In the genomic region with DNA sequence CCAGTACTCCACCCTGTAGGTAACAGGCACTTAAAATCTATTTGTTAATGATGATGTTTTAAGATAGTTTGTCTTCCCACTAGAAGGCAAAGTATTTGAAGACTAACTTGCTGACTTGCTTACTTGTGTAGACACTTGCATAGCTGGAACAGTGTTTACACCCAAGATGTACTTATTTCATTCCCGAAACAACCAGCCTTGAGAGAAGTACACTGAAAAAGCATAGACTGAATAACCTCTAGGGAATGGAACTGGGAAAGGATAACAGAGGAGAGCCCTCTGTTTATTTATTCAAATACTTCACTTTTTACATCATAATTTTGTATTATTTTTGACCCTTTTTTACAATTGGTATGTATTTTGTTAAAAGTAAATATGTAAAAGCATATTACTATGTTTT, we compare ENCODE assay signal across 24 cellular contexts. TPM values are rescaled to one million over a fixed set of nuclear protein-coding genes. Genes with fewer than 3 reads are reported as not detected.
"Had no signal": no experiment of that assay in that cellular context is flagged by ENCODE, and none has a peak within 500 bp of the region (broad histone marks: within the 10 kb centered on the region; RNA-seq: fewer than 3 reads in every experiment).

No MANE protein-coding gene starts in this region.

- H3K27me3 ChIP-seq: adrenal gland, body of pancreas, right atrium auricular region, tibial nerve had no signal

- DNase-seq: activated CD4-positive, alpha-beta T cell treated with anti-CD3 and anti-CD28 coated beads for 36 hours; activated CD4-positive, CD25-positive, alpha-beta regulatory T cell; activated CD8-positive, alpha-beta T cell treated with anti-CD3 and anti-CD28 coated beads, Interleukin-2, amount 10 ng/mL, durations not matched to agents 7 days and 5 days; activated effector memory CD4-positive, alpha-beta T cell treated with Interleukin-2 at 50 U/mL for 16 hours; activated naive CD4-positive, alpha-beta T cell treated with Interleukin-2 at 50 U/mL for 16 hours; activated T-cell treated with anti-CD3 and anti-CD28 coated beads for 4 hours; adrenal gland; aorta; body of pancreas; cortex of kidney; kidney; left colon; midbrain; naive thymus-derived CD4-positive, alpha-beta T cell; nucleus accumbens; stimulated activated CD4-positive, alpha-beta T cell treated with anti-CD3 and anti-CD28 coated beads, Interleukin-2, amount 100 ng/mL, for 48 hours; stimulated activated naive CD4-positive, alpha-beta T cell treated with Interleukin-2 at 50 U/mL for 16 hours; T-helper 1 cell had no signal

- H3K4me3 Mint-ChIP-seq: activated CD4-positive, alpha-beta T cell treated with anti-CD3 and anti-CD28 coated beads for 36 hours; activated CD8-positive, alpha-beta T cell treated with anti-CD3 and anti-CD28 coated beads, Interleukin-2, amount 10 ng/mL, durations not matched to agents 7 days and 5 days; activated naive CD8-positive, alpha-beta T cell; naive thymus-derived CD4-positive, alpha-beta T cell; neural crest cell; T-helper 2 cell treated with Interferon-gamma antibody and Interleukin-4, amounts not matched to agents 5 μg/mL and 100 μg/mL, for 36 hours had no signal

- H3K36me3 Mint-ChIP-seq: activated naive CD8-positive, alpha-beta T cell; naive thymus-derived CD4-positive, alpha-beta T cell had no signal

- H3K79me2 ChIP-seq: parathyroid adenoma had no signal

- H3K4me1 Mint-ChIP-seq: activated CD4-positive, alpha-beta T cell treated with anti-CD3 and anti-CD28 coated beads for 36 hours; naive thymus-derived CD4-positive, alpha-beta T cell; neural crest cell had no signal

- H3K27ac Mint-ChIP-seq: activated CD4-positive, alpha-beta T cell treated with anti-CD3 and anti-CD28 coated beads for 36 hours; activated CD8-positive, alpha-beta T cell treated with anti-CD3 and anti-CD28 coated beads, Interleukin-2, amount 10 ng/mL, durations not matched to agents 7 days and 5 days; activated naive CD8-positive, alpha-beta T cell; naive thymus-derived CD4-positive, alpha-beta T cell; T-helper 2 cell treated with Interferon-gamma antibody and Interleukin-4, amounts not matched to agents 5 μg/mL and 100 μg/mL, for 36 hours had no signal

- H3K27ac ChIP-seq: adrenal gland, body of pancreas, parathyroid adenoma, right atrium auricular region, tibial nerve had no signal

- H3K9me3 ChIP-seq: adrenal gland, body of pancreas, right atrium auricular region, tibial nerve had no signal

- H3K9me3 Mint-ChIP-seq: T-helper 2 cell treated with Interferon-gamma antibody and Interleukin-4, amounts not matched to agents 5 μg/mL and 100 μg/mL, for 36 hours had no signal

- H3K4me3 ChIP-seq: adrenal gland, body of pancreas, right atrium auricular region, tibial nerve had no signal

- ATAC-seq: activated CD4-positive, alpha-beta T cell treated with anti-CD3 and anti-CD28 coated beads for 36 hours; activated CD8-positive, alpha-beta T cell treated with anti-CD3 and anti-CD28 coated beads, Interleukin-2, amount 10 ng/mL, durations not matched to agents 7 days and 5 days; body of pancreas; left colon had no signal

- H3K4me1 ChIP-seq: adrenal gland, body of pancreas, parathyroid adenoma, right atrium auricular region had no signal

- H3K36me3 ChIP-seq: adrenal gland, right atrium auricular region, tibial nerve had no signal

- H2AFZ ChIP-seq: parathyroid adenoma had no signal

RNA-seq across cellular contexts. Expression of a gene that starts 33.1 kb away (rescaled TPM):
- total RNA-seq: activated CD4-positive, alpha-beta T cell treated with anti-CD3 and anti-CD28 coated beads for 36 hours; activated CD8-positive, alpha-beta T cell treated with anti-CD3 and anti-CD28 coated beads, Interleukin-2, amount 10 ng/mL, durations not matched to agents 7 days and 5 days; body of pancreas had no signal
- polyA plus RNA-seq: naive thymus-derived CD4-positive, alpha-beta T cell had no signal
